Comparison of ENCODE assay signal across 8 cellular contexts in the genomic region with DNA sequence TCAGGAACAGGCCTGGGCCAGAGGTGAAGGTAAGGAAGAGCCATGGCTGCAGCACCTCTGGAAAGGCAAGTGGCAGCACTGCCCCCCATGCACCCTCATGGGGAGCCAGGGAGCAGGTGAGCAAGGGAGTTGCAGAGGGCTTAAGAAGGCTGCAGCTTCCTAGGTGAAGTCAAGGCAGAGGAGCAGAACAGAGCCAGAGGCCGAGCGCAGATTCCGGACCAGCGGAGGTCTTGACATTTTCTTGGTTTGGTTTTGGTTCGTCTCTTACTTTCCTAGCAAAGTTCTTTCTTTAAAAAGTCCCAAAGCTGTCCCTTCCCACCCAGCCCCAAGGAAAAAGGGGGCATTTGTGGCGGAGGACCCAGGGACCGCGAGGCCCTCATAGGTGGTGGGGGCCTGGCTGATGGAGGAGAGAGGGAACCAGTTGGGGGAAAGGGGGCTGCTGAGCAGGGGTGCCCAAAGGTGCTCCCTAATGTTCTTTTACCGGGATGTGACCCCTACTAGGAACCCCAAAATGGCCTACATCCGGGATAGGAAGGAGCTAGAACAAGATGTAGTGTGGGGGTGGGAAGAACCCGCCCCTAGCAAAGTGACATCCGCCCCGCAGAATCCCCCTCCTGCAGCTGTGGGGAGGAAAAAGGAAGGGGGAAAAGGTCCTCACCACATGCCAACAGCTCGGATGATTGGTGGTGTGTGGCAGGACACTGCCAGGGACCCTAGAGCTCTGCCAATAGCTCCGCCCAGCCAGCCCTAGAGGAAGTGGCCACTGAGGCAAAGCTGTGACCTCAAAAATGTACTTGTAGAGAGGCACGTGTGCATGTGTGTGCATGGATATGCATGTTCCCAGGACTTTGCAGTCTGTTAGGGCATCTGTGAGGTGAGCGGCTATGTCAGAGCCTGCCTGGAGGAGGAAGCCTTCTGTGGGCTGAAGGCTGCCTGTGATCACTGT. TPM values are rescaled to one million over a fixed set of nuclear protein-coding genes. Genes with fewer than 3 reads are reported as not detected.
A peak's percentile ranks its signal among the peaks of the same experiment; 100 is the strongest.
DNase-seq lines count a peak whose midpoint lies in the region; ATAC-seq and TF ChIP-seq lines count a peak whose summit lies in the region.

No MANE protein-coding gene starts in this region.

- TF ChIP-seq POLR2A in GM15510 (IDR thresholded peaks at IDR 0.05; ENCODE audit: borderline replicate concordance, extremely low read depth, insufficient read length) (peak; percentile 54), NB4 (IDR thresholded peaks at IDR 0.05; ENCODE audit: extremely low read depth, insufficient read length) (no peak)

- H3K4me3 ChIP-seq in NB4 (ENCODE audit: low read depth, low read length) (peak overlapping the region; percentile 29), fibroblast of villous mesenchyme (ENCODE audit: low read depth, low read length) (no peak overlapping the region)

- TF ChIP-seq CTCF in NB4 (IDR thresholded peaks at IDR 0.05; ENCODE audit: low read depth, low read length) = no peak
- TF ChIP-seq CTCF in fibroblast of villous mesenchyme (IDR thresholded peaks at IDR 0.05; ENCODE audit: insufficient read depth, low read depth, low read length) = no peak

- ATAC-seq in GM21786 (IDR thresholded peaks at IDR 0.05; ENCODE audit: unreplicated experiment) = peak; percentile 49
- ATAC-seq in GM18870 (IDR thresholded peaks at IDR 0.05; ENCODE audit: unreplicated experiment) = no peak

- DNase-seq in NB4 (ENCODE audit: low read depth) (peak; percentile 96), fibroblast of villous mesenchyme (ENCODE audit: low read depth) (peak; percentile 20), NCI-H748 (lab: John Stamatoyannopoulos, UW; ENCODE audit: unreplicated experiment) (no peak), NCI-H748 treated with DMSO at 0.1 percent for 48 hours (lab: John Stamatoyannopoulos, UW) (no peak), hepatic stellate cell (ENCODE audit: low spot score) (no peak)

RNA-seq across cellular contexts. Expression of a gene that starts 0.9 kb away (rescaled TPM):
- 0.86 and 1.3 TPM in 2 replicates for total RNA-seq in fibroblast of villous mesenchyme

RNA-seq across cellular contexts. Expression of a gene that starts 14.1 kb away (rescaled TPM):
- total RNA-seq in fibroblast of villous mesenchyme = 13.0 and 13.2 TPM in 2 replicates

RNA-seq across cellular contexts. Expression of a gene that starts 31.6 kb away (rescaled TPM):
- total RNA-seq in fibroblast of villous mesenchyme = under 0.01 TPM in 1 of 2 replicates, not detected in the other

RNA-seq across cellular contexts. Expression of a gene that starts 38.7 kb away (rescaled TPM):
- 103,191 and 163,599 TPM in 2 replicates for total RNA-seq in fibroblast of villous mesenchyme

RNA-seq across cellular contexts. Expression of a gene that starts 39.0 kb away (rescaled TPM):
- total RNA-seq in fibroblast of villous mesenchyme = 18.1 and 18.7 TPM in 2 replicates

Comparison
In these comparisons a context has a peak if more than half of its experiments do, and no peak if none do; other contexts are left out.
1. DNase-seq: peak in NB4 (single experiment) and fibroblast of villous mesenchyme (single experiment); none in NCI-H748 (single experiment), NCI-H748 treated with DMSO at 0.1 percent for 48 hours (single experiment) and hepatic stellate cell (single experiment).